7 cellular contexts compared by ENCODE assay signal in genomic region chr3:57597973-57598351, GRCh38. TPM values are rescaled to one million over a fixed set of nuclear protein-coding genes. Genes with fewer than 3 reads are reported as not detected.
A peak's percentile ranks its signal among the peaks of the same experiment; 100 is the strongest.
DNase-seq lines count a peak whose midpoint lies in the region; ATAC-seq, FAIRE-seq and TF ChIP-seq lines count a peak whose summit lies in the region.

No MANE protein-coding gene starts in this region.

- no peak for TF ChIP-seq POLR2A in endothelial cell of umbilical vein (IDR thresholded peaks at IDR 0.05; ENCODE audit: low read depth, low read length)

- TF ChIP-seq CTCF in HEK293 (tag by site-specific recombination; IDR thresholded peaks at IDR 0.05) (no peak), endothelial cell of umbilical vein (IDR thresholded peaks at IDR 0.05; ENCODE audit: extremely low read depth in 1 of 2, insufficient read depth in 1 of 2, low read depth in 1 of 2, low read length in 2 of 2) (no peak)

- CTCF ChIA-PET in HEK293 (lab: Yijun Ruan, JAX), result interaction anchor here (0.7 kb wide), 1 partner anchor 152 kb away, joined by 4 read pairs; no protein-coding TSS in a partner anchor
- CTCF ChIA-PET in T-cell (lab: Charles Lee), result interaction anchor here in 1 of 2 donors (0.6 to 2.0 kb wide), 6 partner anchors 32 to 200 kb away, joined by 3 to 7 read pairs (median 6); partner anchors contain the start of genes PDE12 and SLMAP
- CTCF ChIA-PET in endothelial cell of umbilical vein (lab: Charles Lee), result interaction anchor here (0.9 to 4.5 kb wide), 3 partner anchors 201 to 428 kb away, joined by 3 to 27 read pairs (median 3); no protein-coding TSS in a partner anchor

- no CpG with 5 or more reads among the region's 12 CpGs for WGBS in trophoblast cell (ENCODE audit: extremely low coverage, insufficient coverage, insufficient read length)

- H3K4me3 ChIP-seq in HEK293 (ENCODE audit: low read depth, low read length), result peak overlapping the region; percentile 73
- H3K4me3 ChIP-seq in endothelial cell of umbilical vein (replicated peaks in 1 of 3; ENCODE audit: insufficient read depth in 1 of 3, low read depth in 1 of 3, low read length in 3 of 3), result peak overlapping the region; percentile 47 to 87 (median 57)
- peak overlapping the region; percentile 75 for H3K4me3 ChIP-seq in trophoblast cell (ENCODE audit: low read depth, low read length)

- H2BK5ac ChIP-seq in trophoblast cell (ENCODE audit: low read depth, low read length, poor library complexity), result no peak overlapping the region

- H3K27ac Mint-ChIP-seq in T-cell, result peak overlapping the region; percentile 98 to 99

- in situ Hi-C loops in KBM-7 (cut with MboI; ENCODE audit: low pct_unique_long_range_greater_than_20kb, low sequenced_read_pairs), result no loop called here

- DNase-seq in T-cell (peak in 4 of 34 experiments; percentile 4 to 50 (median 22)), endothelial cell of umbilical vein (ENCODE audit: low read depth, low spot score) (no peak), trophoblast cell (peak; percentile 47 to 65), NCI-H1417 treated with DMSO at 0.1 percent for 48 hours (lab: John Stamatoyannopoulos, UW) (no peak), T1000 (lab: John Stamatoyannopoulos, UW) (no peak), KBM-7 (no peak)

- H3K18ac ChIP-seq in trophoblast cell (ENCODE audit: low read length), result peak overlapping the region; percentile 6

- H3K4me2 ChIP-seq in endothelial cell of umbilical vein (ENCODE audit: insufficient read depth, low read length), result peak overlapping the region; percentile 88
- peak overlapping the region; percentile 69 for H3K4me2 ChIP-seq in trophoblast cell (ENCODE audit: low read length)

- H2AFZ ChIP-seq in endothelial cell of umbilical vein (ENCODE audit: low read depth, low read length) (peak overlapping the region; percentile 61), trophoblast cell (ENCODE audit: insufficient read depth, low read length, poor library complexity) (peak overlapping the region; percentile 4)

- peaks cover 10% of the 10 kb centered on the region for H3K79me1 ChIP-seq in trophoblast cell (ENCODE audit: low read length)

- no peaks in the 10 kb centered on the region for H3K4me1 ChIP-seq in HEK293 (ENCODE audit: control insufficient read depth, insufficient read depth, low read length)
- H3K4me1 ChIP-seq in endothelial cell of umbilical vein (ENCODE audit: control insufficient read depth, extremely low read depth, insufficient read depth, low read length), result peaks cover 32% of the 10 kb centered on the region
- H3K4me1 ChIP-seq in trophoblast cell (ENCODE audit: control insufficient read depth in 1 of 2, insufficient read depth in 2 of 2, low read length in 2 of 2), result peaks cover 0 to 4% of the 10 kb centered on the region in 2 experiments

- H3K27me3 ChIP-seq in endothelial cell of umbilical vein (ENCODE audit: control insufficient read depth in 2 of 2, insufficient read depth in 2 of 2, low read length in 2 of 2) (no peaks in the 10 kb centered on the region), trophoblast cell (ENCODE audit: insufficient read depth, low read length) (no peaks in the 10 kb centered on the region)

- H3K9ac ChIP-seq in endothelial cell of umbilical vein (replicated peaks; ENCODE audit: extremely low read depth, insufficient read depth, low read length) (peak overlapping the region; percentile 97), trophoblast cell (ENCODE audit: low read length) (peak overlapping the region; percentile 81)

- H3K9me1 ChIP-seq in endothelial cell of umbilical vein (replicated peaks; ENCODE audit: control insufficient read depth, extremely low read depth, insufficient read depth, low read length), result no peaks in the 10 kb centered on the region

- H3K36me3 ChIP-seq in HEK293 (ENCODE audit: control insufficient read depth in 2 of 2, insufficient read depth in 1 of 2, low read length in 2 of 2), result peaks cover 0 to 12% of the 10 kb centered on the region in 2 experiments; a peak in 2 of 3 replicates
- H3K36me3 ChIP-seq in endothelial cell of umbilical vein (ENCODE audit: control insufficient read depth in 2 of 2, extremely low read depth in 1 of 2, insufficient read depth in 2 of 2, low read length in 2 of 2), result no peaks in the 10 kb centered on the region
- peaks cover 0 to 2% of the 10 kb centered on the region in 2 experiments for H3K36me3 ChIP-seq in trophoblast cell (ENCODE audit: control insufficient read depth in 1 of 2, insufficient read depth in 2 of 2, low read length in 2 of 2)

- POLR2A ChIA-PET in HEK293 (lab: Yijun Ruan, JAX) (interaction anchor here (1.0 to 1.4 kb wide), 9 partner anchors 17 to 708 kb away, joined by 3 to 11 read pairs (median 3); partner anchors contain the start of genes APPL1, HTD2, PDE12 and RPP14), T-cell (lab: Charles Lee) (interaction anchor here (0.6 to 4.5 kb wide), 12 partner anchors 17 to 952 kb away, joined by 3 to 47 read pairs (median 5); partner anchors contain the start of genes PDE12 (in 2 of the 2), DENND6A (in 1 of the 2) and SLMAP (in 1 of the 2)), endothelial cell of umbilical vein (lab: Charles Lee) (interaction anchor here (0.8 to 2.3 kb wide), 5 partner anchors 20 to 354 kb away, joined by 3 to 11 read pairs (median 4); partner anchors contain the start of genes PDE12 and SLMAP)

- peaks cover 41% of the 10 kb centered on the region for H3K79me2 ChIP-seq in endothelial cell of umbilical vein (ENCODE audit: control insufficient read depth, insufficient read depth, low read length)
- H3K79me2 ChIP-seq in trophoblast cell (ENCODE audit: control insufficient read depth, insufficient read depth, low read length, poor library complexity), result peaks cover 14% of the 10 kb centered on the region

- no peak for FAIRE-seq in endothelial cell of umbilical vein (lab: Jason Lieb, UNC)

- H4K8ac ChIP-seq in trophoblast cell (ENCODE audit: low read depth, low read length), result peak overlapping the region; percentile 49

- H2BK120ac ChIP-seq in trophoblast cell (ENCODE audit: insufficient read depth, low read length, poor library complexity), result peak overlapping the region; percentile 5

- H3K36me3 Mint-ChIP-seq in T-cell, result peaks cover 17% of the 10 kb centered on the region

- H2AK5ac ChIP-seq in trophoblast cell (ENCODE audit: low read length), result peak overlapping the region; percentile 1

- peak overlapping the region; percentile 5 for H3K14ac ChIP-seq in trophoblast cell (ENCODE audit: low read length)

- H4K12ac ChIP-seq in trophoblast cell (ENCODE audit: low read depth, low read length), result peak overlapping the region; percentile 37

- H3K4me3 Mint-ChIP-seq in T-cell, result peak overlapping the region; percentile 88 to 97 (median 90)

- H3K4me1 Mint-ChIP-seq in T-cell, result peaks cover 47 to 66% (median 56%) of the 10 kb centered on the region in 3 donors

- ATAC-seq in T-cell (replicated peaks in 1 of 4), result peak in 3 of 4 experiments; percentile 30 to 32 (median 32)

- no peak overlapping the region for H3K23ac ChIP-seq in trophoblast cell (ENCODE audit: low read length)

- H3K27me3 Mint-ChIP-seq in T-cell, result no peaks in the 10 kb centered on the region

- H3K9me3 ChIP-seq in HEK293 (ENCODE audit: control insufficient read depth, insufficient read depth, low read depth, low read length) (no peaks in the 10 kb centered on the region), endothelial cell of umbilical vein (replicated peaks; ENCODE audit: control insufficient read depth, insufficient read depth, low read length) (no peaks in the 10 kb centered on the region), trophoblast cell (ENCODE audit: insufficient read depth, low read depth, low read length) (no peaks in the 10 kb centered on the region)

- H4K20me1 ChIP-seq in endothelial cell of umbilical vein (replicated peaks; ENCODE audit: control insufficient read depth, extremely low read depth, insufficient read depth, low read length), result peaks cover 17% of the 10 kb centered on the region

- intact Hi-C loops in endothelial cell of umbilical vein (cut with micrococcal nuclease), result loop anchor here (1.0 to 5.0 kb wide), 9 partner anchors 34 to 487 kb away; partner anchors contain the start of genes APPL1, PDE12 and SLMAP

- H2BK12ac ChIP-seq in trophoblast cell (ENCODE audit: low read length), result no peak overlapping the region

- BruUV-seq in endothelial cell of umbilical vein (replicated peaks; lab: Mats Ljungman, UMichigan), result TSS peak; percentile 83

- H4K91ac ChIP-seq in trophoblast cell (ENCODE audit: low read depth, low read length), result peak overlapping the region; percentile 52

- H3K27ac ChIP-seq in HEK293 (ENCODE audit: extremely low read depth, low read depth, low read length) (peak overlapping the region; percentile 75), endothelial cell of umbilical vein (ENCODE audit: insufficient read depth, low read depth, low read length) (peak overlapping the region; percentile 99), trophoblast cell (ENCODE audit: low read depth, low read length) (peak overlapping the region; percentile 56)

- H3K9me3 Mint-ChIP-seq in T-cell, result no peaks in the 10 kb centered on the region

- dilution Hi-C loops in endothelial cell of umbilical vein (cut with MboI; ENCODE audit: extremely low pct_ligation_motif_present, low sequenced_read_pairs), result no loop called here

- peak overlapping the region; percentile 1 for H3K4ac ChIP-seq in trophoblast cell (ENCODE audit: low read depth, low read length)

RNA-seq across cellular contexts. Expression of gene ARF4, which starts 0.8 kb away (rescaled TPM):
- total RNA-seq in T-cell (10 to 100 TPM; 44.7 to 71.5 (median 47.3) TPM), endothelial cell of umbilical vein (243 and 249 TPM in 2 replicates)
- 221 and 239 TPM in 2 replicates for polyA plus RNA-seq in endothelial cell of umbilical vein
- 242 and 277 TPM in 2 replicates for polyA plus RNA-seq in endothelial cell of umbilical vein (2011; cell fraction: cytosol; rRNA removed)
- polyA plus RNA-seq in endothelial cell of umbilical vein (2011; cell fraction: nucleus; rRNA removed), result 116 and 136 TPM in 2 replicates
- 233 and 343 TPM in 2 replicates for polyA plus RNA-seq in endothelial cell of umbilical vein (2012)
- 602 and 710 TPM in 2 replicates for polyA minus RNA-seq in endothelial cell of umbilical vein
- polyA minus RNA-seq in endothelial cell of umbilical vein (2011; cell fraction: cytosol; rRNA and poly(A)+ RNA removed), result 74.9 TPM
- 177 and 235 TPM in 2 replicates for polyA minus RNA-seq in endothelial cell of umbilical vein (2011; cell fraction: nucleus; rRNA and poly(A)+ RNA removed)
- polyA plus RNA-seq in trophoblast cell (2013), result 324 and 347 TPM in 2 replicates

RNA-seq across cellular contexts. Expression of gene PDE12, which starts 41.9 kb away (rescaled TPM):
- total RNA-seq in T-cell (10 to 100 TPM; 23.0 to 32.5 (median 26.7) TPM), endothelial cell of umbilical vein (19.0 and 20.4 TPM in 2 replicates)
- polyA plus RNA-seq in endothelial cell of umbilical vein, result 12.7 and 12.8 TPM in 2 replicates
- 8.8 and 9.2 TPM in 2 replicates for polyA plus RNA-seq in endothelial cell of umbilical vein (2011; cell fraction: cytosol; rRNA removed)
- 6.6 and 7.7 TPM in 2 replicates for polyA plus RNA-seq in endothelial cell of umbilical vein (2011; cell fraction: nucleus; rRNA removed)
- polyA plus RNA-seq in endothelial cell of umbilical vein (2012), result 9.7 and 12.3 TPM in 2 replicates
- polyA minus RNA-seq in endothelial cell of umbilical vein, result 27.7 and 32.5 TPM in 2 replicates
- polyA minus RNA-seq in endothelial cell of umbilical vein (2011; cell fraction: cytosol; rRNA and poly(A)+ RNA removed), result 30.6 TPM
- 16.1 and 17.5 TPM in 2 replicates for polyA minus RNA-seq in endothelial cell of umbilical vein (2011; cell fraction: nucleus; rRNA and poly(A)+ RNA removed)
- polyA plus RNA-seq in trophoblast cell (2013), result 7.4 TPM in 2 replicates

RNA-seq across cellular contexts. Expression of gene DNAH12, which starts 53.8 kb away (rescaled TPM):
- total RNA-seq in T-cell (under 1 TPM; 0.12 to 0.39 (median 0.25) TPM), endothelial cell of umbilical vein (0.20 TPM in 1 of 2 replicates, not detected in the other)
- polyA plus RNA-seq in endothelial cell of umbilical vein, result 0.06 and 0.10 TPM in 2 replicates
- polyA plus RNA-seq in endothelial cell of umbilical vein (2011; cell fraction: cytosol; rRNA removed), result 0.01 and 0.04 TPM in 2 replicates
- 0.18 and 0.29 TPM in 2 replicates for polyA plus RNA-seq in endothelial cell of umbilical vein (2011; cell fraction: nucleus; rRNA removed)
- 0.15 TPM in 1 of 2 replicates, not detected in the other for polyA plus RNA-seq in endothelial cell of umbilical vein (2012)
- polyA minus RNA-seq in endothelial cell of umbilical vein, result 0.12 and 0.17 TPM in 2 replicates
- not detected for polyA minus RNA-seq in endothelial cell of umbilical vein (2011; cell fraction: cytosol; rRNA and poly(A)+ RNA removed)
- 0.48 and 0.87 TPM in 2 replicates for polyA minus RNA-seq in endothelial cell of umbilical vein (2011; cell fraction: nucleus; rRNA and poly(A)+ RNA removed)
- 0.08 and 0.10 TPM in 2 replicates for polyA plus RNA-seq in trophoblast cell (2013)

Comparison
In these comparisons a context has a peak if more than half of its experiments do, and no peak if none do; other contexts are left out.
1. DNase-seq: peak in trophoblast cell (2 of 2); none in endothelial cell of umbilical vein (single experiment), NCI-H1417 treated with DMSO at 0.1 percent for 48 hours (single experiment), T1000 (single experiment) and KBM-7 (single experiment).
2. Peak in every context shown above with its lines, with median percentiles within 50 percentile points of each other: H3K27ac ChIP-seq and H3K4me3 ChIP-seq.